10 cellular contexts compared by ENCODE assay signal in the genomic region with DNA sequence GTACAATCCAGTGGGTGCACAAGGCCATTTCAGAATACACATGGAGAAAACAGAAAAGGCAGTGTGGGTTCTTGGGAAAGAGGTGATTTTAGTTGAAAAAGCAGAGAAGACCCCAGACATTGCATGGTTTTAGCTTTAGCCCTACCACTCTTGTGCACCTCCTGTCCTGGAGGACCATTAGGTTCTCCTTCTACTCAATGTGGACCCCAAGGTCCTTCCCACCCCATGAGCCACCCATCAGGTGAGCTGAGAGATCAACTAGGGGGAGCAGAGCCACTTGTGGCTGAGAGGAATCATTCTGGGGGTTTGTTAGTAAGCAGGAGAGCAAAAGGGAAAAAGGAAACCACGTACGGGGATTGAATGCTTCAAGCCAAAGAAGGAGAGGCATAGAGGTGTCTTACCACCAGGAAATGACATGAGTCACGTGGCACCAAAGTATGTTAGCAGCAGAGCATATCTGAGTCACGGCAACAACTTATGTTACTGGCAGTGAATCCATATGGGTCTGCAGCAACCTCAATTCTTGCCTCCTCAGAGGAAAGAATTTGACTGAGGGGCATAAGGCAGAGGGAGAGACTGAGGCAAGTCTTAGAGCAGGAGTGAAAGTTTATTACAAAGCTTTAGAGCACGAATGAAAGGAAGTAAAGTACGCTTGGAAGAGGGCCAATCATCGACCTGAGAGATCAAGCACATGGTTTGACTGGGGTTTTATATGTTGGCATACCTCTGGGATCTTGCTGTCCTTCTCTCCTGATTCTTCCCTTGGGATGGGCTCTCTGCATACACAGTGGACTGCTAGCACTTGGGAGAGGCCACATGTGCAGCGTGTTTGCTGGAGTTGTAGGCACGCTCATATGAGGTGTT.
DNase-seq lines count a peak whose midpoint lies in the region; ATAC-seq and TF ChIP-seq lines count a peak whose summit lies in the region.
"Had no signal": no experiment of that assay in that cellular context is flagged by ENCODE, and none has a peak within 500 bp of the region (broad histone marks: within the 10 kb centered on the region; RNA-seq: fewer than 3 reads in every experiment).

No MANE protein-coding gene starts in this region.

- BruUV-seq in IMR-90 (replicated peaks; lab: Mats Ljungman, UMichigan) = no TSS peak

- in situ Hi-C loops in IMR-90 (cut with MboI; ENCODE audit: low sequenced_read_pairs) = no loop called here

- H3K36me3 ChIP-seq in IMR-90 (ENCODE audit: control insufficient read depth, insufficient read depth, low read length) (no peaks in the 10 kb centered on the region), right lobe of liver (no peaks in the 10 kb centered on the region)
- H3K36me3 ChIP-seq: thoracic aorta had no signal

- H3K27ac ChIP-seq in IMR-90 (ENCODE audit: insufficient read depth, low read length) (no peak overlapping the region), right lobe of liver (no peak overlapping the region)
- H3K27ac ChIP-seq: thoracic aorta had no signal

- no peak for TF ChIP-seq POLR2A in IMR-90 (IDR thresholded peaks at IDR 0.05; ENCODE audit: low read depth, low read length)
- TF ChIP-seq POLR2A in right lobe of liver (IDR thresholded peaks at IDR 0.05) = no peak

- peaks cover 12% of the 10 kb centered on the region for H3K27me3 ChIP-seq in IMR-90 (ENCODE audit: control insufficient read depth, insufficient read depth, low read length)
- no peaks in the 10 kb centered on the region for H3K27me3 ChIP-seq in right lobe of liver

- peak overlapping the region; percentile 20; the same call in 1 of the 2 replicates for H3K4me2 ChIP-seq in IMR-90 (ENCODE audit: low read depth, low read length)

- H3K4me1 ChIP-seq in IMR-90 (ENCODE audit: control insufficient read depth, insufficient read depth, low read length) (peaks cover 6% of the 10 kb centered on the region), right lobe of liver (peaks cover 0 to 45% (median 11%) of the 10 kb centered on the region in 4 donors)

- H3K18ac ChIP-seq in IMR-90 (ENCODE audit: low read depth, low read length) = no peak overlapping the region

- H3K4me3 ChIP-seq in IMR-90 (ENCODE audit: insufficient read depth, low read depth, low read length) (no peak overlapping the region), right lobe of liver (no peak overlapping the region)
- H3K4me3 ChIP-seq: thoracic aorta had no signal

- no peak overlapping the region for H2AFZ ChIP-seq in IMR-90 (replicated peaks; ENCODE audit: low read length, poor library complexity)

- H2BK5ac ChIP-seq in IMR-90 (ENCODE audit: low read depth, low read length, poor library complexity, severe bottlenecking) = no peak overlapping the region

- no peaks in the 10 kb centered on the region for H3K9me1 ChIP-seq in IMR-90 (ENCODE audit: insufficient read depth, low read length)

- 0% methylated on average over 2 of the region's 9 CpGs; no CpG with 5 or more reads in 1 of the 2 experiments for WGBS in IMR-90 (ENCODE audit: extremely low coverage in 2 of 2, insufficient read length in 1 of 2), 2 experiments
- 36% methylated on average over 6 of the region's 9 CpGs for WGBS in right lobe of liver (ENCODE audit: insufficient coverage, low coverage, low lambda C conversion rate, missing lambda C conversion rate)

- H2AK9ac ChIP-seq in IMR-90 (replicated peaks; ENCODE audit: low read depth, low read length, poor library complexity) = no peak overlapping the region

- CTCF ChIA-PET in IMR-90 (lab: Yijun Ruan, JAX) = no interaction called here

- dilution Hi-C loops in IMR-90 (cut with HindIII; ENCODE audit: low sequenced_read_pairs, unreplicated experiment) = no loop called here

- intact Hi-C loops in IMR-90 (cut with micrococcal nuclease) = no loop called here
- intact Hi-C loops in right lobe of liver (cut with DNase I) = no loop called here

- H3K9ac ChIP-seq in IMR-90 (ENCODE audit: low read depth, low read length) = no peak overlapping the region

- POLR2A ChIA-PET in IMR-90 (lab: Charles Lee; ENCODE audit: unreplicated experiment) = no interaction called here

- no peak overlapping the region for H2BK15ac ChIP-seq in IMR-90 (ENCODE audit: low read depth, low read length)

- DNase-seq in AG20443 (ENCODE audit: low spot score) (peak; percentile 30), IMR-90 (peak; percentile 72), right lobe of liver (no peak), NCI-H446 treated with DMSO at 0.1 percent for 48 hours (lab: John Stamatoyannopoulos, UW) (no peak), NCI-H526 treated with DMSO at 0.1 percent for 48 hours (lab: John Stamatoyannopoulos, UW) (no peak), mucosa of gallbladder (ENCODE audit: low spot score) (no peak)
- DNase-seq in activated CD8-positive, alpha-beta memory T cell treated with anti-CD3 and anti-CD28 coated beads, Interleukin-2, amount 50 U/mL, for 24 hours (ENCODE audit: extremely low read depth) = peak; percentile 9

- no peak overlapping the region for H4K5ac ChIP-seq in IMR-90 (ENCODE audit: low read depth, low read length)

- no peak overlapping the region for H3K23ac ChIP-seq in IMR-90 (ENCODE audit: low read depth, low read length)

- H3K79me1 ChIP-seq in IMR-90 (ENCODE audit: low read depth in 1 of 2, low read length in 2 of 2) = no peaks in the 10 kb centered on the region

- no peak overlapping the region for H3K4ac ChIP-seq in IMR-90 (ENCODE audit: low read depth, low read length)

- H3K14ac ChIP-seq in IMR-90 (replicated peaks; ENCODE audit: low read depth, low read length) = no peak overlapping the region

- no peak for TF ChIP-seq RAD21 in IMR-90 (IDR thresholded peaks at IDR 0.05; ENCODE audit: low read length)

- TF ChIP-seq CTCF in IMR-90 (conservative IDR thresholded peaks at IDR 0.05; ENCODE audit: low read depth, low read length) = no peak
- TF ChIP-seq CTCF in right lobe of liver (IDR thresholded peaks at IDR 0.05) = no peak

- H2AK5ac ChIP-seq in IMR-90 (ENCODE audit: low read depth, low read length) = no peak overlapping the region

- no peaks in the 10 kb centered on the region for H4K20me1 ChIP-seq in IMR-90 (ENCODE audit: insufficient read depth, low read length)

- no peak overlapping the region for H2BK20ac ChIP-seq in IMR-90 (ENCODE audit: low read depth, low read length)

- H2BK120ac ChIP-seq in IMR-90 (ENCODE audit: low read depth, low read length) = no peak overlapping the region

- H3K56ac ChIP-seq in IMR-90 (ENCODE audit: extremely low read depth, insufficient read depth, low read length) = no peak overlapping the region

- H4K8ac ChIP-seq in IMR-90 (ENCODE audit: low read depth in 2 of 2, low read length in 2 of 2) = no peak overlapping the region

- no peak overlapping the region for H4K91ac ChIP-seq in IMR-90 (ENCODE audit: insufficient read depth, low read depth, low read length)

- ATAC-seq in IMR-90 (ENCODE audit: low read depth) = peak; percentile 38; the same call in 1 of the 2 replicates
- ATAC-seq in right lobe of liver = peak in 3 of 4 donors; percentile 24 to 60 (median 51)
- ATAC-seq in GM19463 (IDR thresholded peaks at IDR 0.05; ENCODE audit: unreplicated experiment) = no peak
- ATAC-seq: Panc1 had no signal

- H3K9me3 ChIP-seq in IMR-90 (ENCODE audit: control insufficient read depth, insufficient read depth, low read length) (no peaks in the 10 kb centered on the region), right lobe of liver (no peaks in the 10 kb centered on the region)
- H3K9me3 ChIP-seq: thoracic aorta had no signal

TF ChIP-seq in IMR-90, 13 proteins besides CTCF, POLR2A, EP300 and RAD21:
- TF ChIP-seq CHD1 (IDR thresholded peaks at IDR 0.05; ENCODE audit: low read depth, low read length) = no peak
- TF ChIP-seq, protein P1, sequence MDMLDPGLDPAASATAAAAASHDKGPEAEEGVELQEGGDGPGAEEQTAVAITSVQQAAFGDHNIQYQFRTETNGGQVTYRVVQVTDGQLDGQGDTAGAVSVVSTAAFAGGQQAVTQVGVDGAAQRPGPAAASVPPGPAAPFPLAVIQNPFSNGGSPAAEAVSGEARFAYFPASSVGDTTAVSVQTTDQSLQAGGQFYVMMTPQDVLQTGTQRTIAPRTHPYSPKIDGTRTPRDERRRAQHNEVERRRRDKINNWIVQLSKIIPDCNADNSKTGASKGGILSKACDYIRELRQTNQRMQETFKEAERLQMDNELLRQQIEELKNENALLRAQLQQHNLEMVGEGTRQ (IDR thresholded peaks at IDR 0.05; ENCODE audit: low read depth, low read length) = peak; percentile 82
- no peak for TF ChIP-seq BHLHE40 (IDR thresholded peaks at IDR 0.05; ENCODE audit: low read depth, low read length)
TF ChIP-seq in IMR-90: peak in this region for 1.

Comparison
In these comparisons a context has a peak if more than half of its experiments do, and no peak if none do; other contexts are left out.
1. DNase-seq: peak in AG20443 (single experiment), IMR-90 (single experiment) and activated CD8-positive, alpha-beta memory T cell treated with anti-CD3 and anti-CD28 coated beads, Interleukin-2, amount 50 U/mL, for 24 hours (single experiment); none in right lobe of liver (0 of 3), NCI-H446 treated with DMSO at 0.1 percent for 48 hours (single experiment), NCI-H526 treated with DMSO at 0.1 percent for 48 hours (single experiment) and mucosa of gallbladder (single experiment).